28 cellular contexts compared by ENCODE assay signal in the genomic region with DNA sequence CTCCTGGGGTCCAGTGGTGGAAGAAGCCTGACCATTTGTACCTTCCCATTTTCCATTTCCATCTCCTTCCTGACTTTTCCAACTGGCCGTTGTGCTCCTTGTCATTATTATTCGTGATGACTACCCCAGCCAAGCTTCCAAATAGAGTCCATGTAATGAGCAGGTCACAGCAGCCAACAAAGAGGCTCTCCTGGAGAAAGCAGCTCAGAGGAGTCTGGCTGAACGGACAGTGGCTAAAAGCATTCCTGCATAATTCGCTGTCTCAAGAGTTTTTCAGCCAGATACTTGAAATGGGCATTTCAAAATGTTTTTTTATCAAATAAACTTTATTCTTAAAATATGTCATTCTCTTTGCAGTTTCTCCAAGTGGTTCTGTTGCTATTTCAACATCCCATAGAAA.
DNase-seq lines count a peak whose midpoint lies in the region; TF ChIP-seq lines count a peak whose summit lies in the region.
"Had no signal": no experiment of that assay in that cellular context is flagged by ENCODE, and none has a peak within 500 bp of the region (broad histone marks: within the 10 kb centered on the region; RNA-seq: fewer than 3 reads in every experiment).

No MANE protein-coding gene starts in this region.

- TF ChIP-seq CTCF in fibroblast of the aortic adventitia (IDR thresholded peaks at IDR 0.05; ENCODE audit: insufficient read depth, low read length): no peak

- H3K18ac ChIP-seq in neuronal stem cell (ENCODE audit: low read length): no peak overlapping the region

- H2BK15ac ChIP-seq in neuronal stem cell (ENCODE audit: low read length): no peak overlapping the region

- no peak overlapping the region for H2AK5ac ChIP-seq in neuronal stem cell (ENCODE audit: low read depth, low read length)

- H2BK120ac ChIP-seq in neuronal stem cell (ENCODE audit: low read depth, low read length): no peak overlapping the region

- H3K4ac ChIP-seq in neuronal stem cell (ENCODE audit: low read length): no peak overlapping the region

- no peak overlapping the region for H4K8ac ChIP-seq in neuronal stem cell (ENCODE audit: low read depth, low read length)

- H3K27ac ChIP-seq in neuronal stem cell (replicated peaks; ENCODE audit: low read length): no peak overlapping the region
- H3K27ac ChIP-seq: brain microvascular endothelial cell, esophagus muscularis mucosa, right lobe of liver, upper lobe of right lung had no signal

- DNase-seq in Daoy (ENCODE audit: low read depth): peak; percentile 49
- DNase-seq in NT2/D1 (ENCODE audit: low read depth, low spot score): peak; percentile 43
- DNase-seq in fibroblast of the aortic adventitia (ENCODE audit: low read depth): peak; percentile 45
- no peak for DNase-seq in neuronal stem cell (ENCODE audit: low spot score)
- DNase-seq in NCI-H748 treated with DMSO at 0.1 percent for 48 hours (lab: John Stamatoyannopoulos, UW): no peak
- no peak for DNase-seq in pons (ENCODE audit: low spot score)
- no peak for DNase-seq in activated naive CD4-positive, alpha-beta T cell treated with Interleukin-2 at 50 U/mL for 16 hours
- no peak for DNase-seq in NCI-H345 treated with DMSO at 0.1 percent for 48 hours (lab: John Stamatoyannopoulos, UW; ENCODE audit: unreplicated experiment)
- DNase-seq: activated CD4-positive, alpha-beta T cell treated with anti-CD3 and anti-CD28 coated beads, Interleukin-2, amount 50 U/mL, for 48 hours; activated naive CD8-positive, alpha-beta T cell treated with anti-CD3 and anti-CD28 coated beads, Interleukin-2, amount 50 U/mL, for 24 hours; activated T-cell treated with anti-CD3 and anti-CD28 coated beads, Interleukin-2, amount 50 U/mL, for 72 hours; brain microvascular endothelial cell; Calu3; cerebellar nuclear complex; dermis blood vessel endothelial cell; DMS79; hippocampal formation; Karpas-422; NCI-H1436 treated with DMSO at 0.1 percent for 48 hours; NCI-H2081 treated with DMSO at 0.1 percent for 48 hours; NCI-H2227 treated with DMSO at 0.1 percent for 48 hours; NCI-H69; right lobe of liver; Right ventricle myocardium superior; stimulated activated CD4-positive, alpha-beta T cell treated with anti-CD3 and anti-CD28 coated beads, Interleukin-4, amount 100 ng/mL, for 24 hours; substantia nigra; upper lobe of right lung had no signal

- no peak overlapping the region for H3K23ac ChIP-seq in neuronal stem cell (ENCODE audit: low read depth, low read length, poor library complexity)

- no peak overlapping the region for H3K4me2 ChIP-seq in neuronal stem cell (ENCODE audit: insufficient read depth, low read length, poor library complexity, severe bottlenecking)

- H3K9ac ChIP-seq in NT2/D1 (ENCODE audit: insufficient read length, low read depth): no peak overlapping the region
- H3K9ac ChIP-seq in neuronal stem cell (ENCODE audit: low read depth, low read length, poor library complexity): no peak overlapping the region

- H2AFZ ChIP-seq in neuronal stem cell (ENCODE audit: low read length): peak overlapping the region; percentile 78

- WGBS in neuronal stem cell (ENCODE audit: extremely low coverage in 2 of 2, insufficient read length in 2 of 2, insufficient replicate concordance in 1 of 2), 2 donors: no CpG with 5 or more reads among the region's 4 CpGs

- H3K4me3 ChIP-seq in NT2/D1 (ENCODE audit: insufficient read length, low read depth) (no peak overlapping the region), fibroblast of the aortic adventitia (ENCODE audit: low read depth, low read length) (no peak overlapping the region), neuronal stem cell (ENCODE audit: low read length in 2 of 2) (no peak overlapping the region)
- H3K4me3 ChIP-seq: esophagus muscularis mucosa, right lobe of liver, upper lobe of right lung had no signal

- H3K79me1 ChIP-seq in neuronal stem cell (ENCODE audit: low read depth, low read length): no peaks in the 10 kb centered on the region

- no peak overlapping the region for H4K91ac ChIP-seq in neuronal stem cell (ENCODE audit: low read depth, low read length, poor library complexity)

- H2BK5ac ChIP-seq in neuronal stem cell (ENCODE audit: low read length): no peak overlapping the region

- H3K27me3 ChIP-seq in NT2/D1 (ENCODE audit: insufficient read depth, insufficient read length) (no peaks in the 10 kb centered on the region), neuronal stem cell (ENCODE audit: control insufficient read depth in 3 of 3, insufficient read depth in 3 of 3, low read depth in 1 of 3, low read length in 3 of 3) (no peaks in the 10 kb centered on the region)
- H3K27me3 ChIP-seq: brain microvascular endothelial cell, esophagus muscularis mucosa, right lobe of liver, upper lobe of right lung had no signal

- no peak overlapping the region for H2BK12ac ChIP-seq in neuronal stem cell (ENCODE audit: low read length)

- H3K4me1 ChIP-seq in NT2/D1 (ENCODE audit: insufficient read depth, insufficient read length): no peaks in the 10 kb centered on the region
- peaks cover 3 to 23% of the 10 kb centered on the region in 2 donors for H3K4me1 ChIP-seq in neuronal stem cell (ENCODE audit: control insufficient read depth in 2 of 2, insufficient read depth in 1 of 2, low read depth in 1 of 2, low read length in 2 of 2)
- H3K4me1 ChIP-seq: esophagus muscularis mucosa, right lobe of liver, upper lobe of right lung had no signal

- H3K9me3 ChIP-seq in NT2/D1 (ENCODE audit: insufficient read depth, low read length) (no peaks in the 10 kb centered on the region), neuronal stem cell (replicated peaks in 1 of 2; ENCODE audit: control insufficient read depth in 2 of 2, insufficient read depth in 1 of 2, low read depth in 1 of 2, low read length in 2 of 2) (no peaks in the 10 kb centered on the region)
- H3K9me3 ChIP-seq: esophagus muscularis mucosa, right lobe of liver, upper lobe of right lung had no signal

- H3K36me3 ChIP-seq in NT2/D1 (ENCODE audit: insufficient read depth, insufficient read length, low read length): no peaks in the 10 kb centered on the region
- H3K36me3 ChIP-seq in neuronal stem cell (replicated peaks in 1 of 2; ENCODE audit: control insufficient read depth in 2 of 2, insufficient read depth in 2 of 2, low read length in 2 of 2): no peaks in the 10 kb centered on the region
- H3K36me3 ChIP-seq: brain microvascular endothelial cell, esophagus muscularis mucosa, right lobe of liver, upper lobe of right lung had no signal

- H3K14ac ChIP-seq in neuronal stem cell (ENCODE audit: low read length): no peak overlapping the region

Comparison
In these comparisons a context has a peak if more than half of its experiments do, and no peak if none do; other contexts are left out.
1. DNase-seq: peak in Daoy (single experiment), NT2/D1 (single experiment) and fibroblast of the aortic adventitia (single experiment); none in neuronal stem cell (single experiment), NCI-H748 treated with DMSO at 0.1 percent for 48 hours (single experiment), pons (single experiment), activated naive CD4-positive, alpha-beta T cell treated with Interleukin-2 at 50 U/mL for 16 hours (single experiment) and NCI-H345 treated with DMSO at 0.1 percent for 48 hours (single experiment).